Comparison of ENCODE assay signal across 9 cellular contexts in genomic region chr5:110054240-110054639, GRCh38.
DNase-seq lines count a peak whose midpoint lies in the region; ATAC-seq, FAIRE-seq and TF ChIP-seq lines count a peak whose summit lies in the region.
"Had no signal": no experiment of that assay in that cellular context is flagged by ENCODE, and none has a peak within 500 bp of the region (broad histone marks: within the 10 kb centered on the region; RNA-seq: fewer than 3 reads in every experiment).

No MANE protein-coding gene starts in this region.

- TF ChIP-seq POLR2A in endothelial cell of umbilical vein (IDR thresholded peaks at IDR 0.05; ENCODE audit: low read depth, low read length) (no peak), spleen (IDR thresholded peaks at IDR 0.05) (no peak)

- CTCF ChIA-PET in endothelial cell of umbilical vein (lab: Charles Lee): no interaction called here

- H3K27me3 ChIP-seq in endothelial cell of umbilical vein (ENCODE audit: control insufficient read depth in 2 of 2, insufficient read depth in 2 of 2, low read length in 2 of 2): no peaks in the 10 kb centered on the region
- H3K27me3 ChIP-seq in spleen (replicated peaks in 1 of 7): no peaks in the 10 kb centered on the region

- intact Hi-C loops in endothelial cell of umbilical vein (cut with micrococcal nuclease): no loop called here
- intact Hi-C loops in spleen (cut with DNase I; ENCODE audit: low total_unique reads): no loop called here

- WGBS in spleen, 5 donors: 20 to 39% (median 29%) methylated on average over 2 of the region's 2 CpGs

- no peak for TF ChIP-seq CTCF in endothelial cell of umbilical vein (IDR thresholded peaks at IDR 0.05; ENCODE audit: extremely low read depth in 1 of 2, insufficient read depth in 1 of 2, low read depth in 1 of 2, low read length in 2 of 2)
- peak in 6 of 11 experiments; percentile 10 to 40 (median 20) for TF ChIP-seq CTCF in spleen (IDR thresholded peaks at IDR 0.05 in 8 of 11, conservative IDR thresholded peaks at IDR 0.05 in 3 of 11)

- no peak overlapping the region for H3K9ac ChIP-seq in endothelial cell of umbilical vein (replicated peaks; ENCODE audit: extremely low read depth, insufficient read depth, low read length)

- BruUV-seq in endothelial cell of umbilical vein (replicated peaks; lab: Mats Ljungman, UMichigan): no TSS peak

- POLR2A ChIA-PET in endothelial cell of umbilical vein (lab: Charles Lee): no interaction called here

- H3K36me3 ChIP-seq in endothelial cell of umbilical vein (ENCODE audit: control insufficient read depth in 2 of 2, extremely low read depth in 1 of 2, insufficient read depth in 2 of 2, low read length in 2 of 2) (no peaks in the 10 kb centered on the region), spleen (no peaks in the 10 kb centered on the region)

- H3K4me2 ChIP-seq in endothelial cell of umbilical vein (ENCODE audit: insufficient read depth, low read length): no peak overlapping the region

- H3K9me3 ChIP-seq in endothelial cell of umbilical vein (replicated peaks; ENCODE audit: control insufficient read depth, insufficient read depth, low read length): no peaks in the 10 kb centered on the region
- H3K9me3 ChIP-seq in spleen: no peaks in the 10 kb centered on the region

- H2AFZ ChIP-seq in endothelial cell of umbilical vein (ENCODE audit: low read depth, low read length): no peak overlapping the region

- no peaks in the 10 kb centered on the region for H3K9me1 ChIP-seq in endothelial cell of umbilical vein (replicated peaks; ENCODE audit: control insufficient read depth, extremely low read depth, insufficient read depth, low read length)

- FAIRE-seq in endothelial cell of umbilical vein (lab: Jason Lieb, UNC): no peak
- FAIRE-seq: endometrium had no signal

- H3K27ac ChIP-seq in endothelial cell of umbilical vein (ENCODE audit: insufficient read depth, low read depth, low read length): no peak overlapping the region
- peak overlapping the region in 6 of 8 donors; percentile 7 to 37 (median 20) for H3K27ac ChIP-seq in spleen

- no peaks in the 10 kb centered on the region for H3K79me2 ChIP-seq in endothelial cell of umbilical vein (ENCODE audit: control insufficient read depth, insufficient read depth, low read length)

- ATAC-seq in GM18519 (IDR thresholded peaks at IDR 0.05; ENCODE audit: low FRiP score, unreplicated experiment): peak; percentile 94
- peak; percentile 82 for ATAC-seq in HG02943 (IDR thresholded peaks at IDR 0.05; ENCODE audit: low read depth, unreplicated experiment)

- H3K4me1 ChIP-seq in endothelial cell of umbilical vein (ENCODE audit: control insufficient read depth, extremely low read depth, insufficient read depth, low read length) (no peaks in the 10 kb centered on the region), spleen (peaks cover 0 to 21% (median 15%) of the 10 kb centered on the region in 6 donors)

- DNase-seq in NCI-H226 (peak; percentile 90), endothelial cell of umbilical vein (ENCODE audit: low read depth, low spot score) (peak; percentile 25), spleen (no peak), nucleus accumbens (lab: John Stamatoyannopoulos, UW) (no peak), GM19240 (ENCODE audit: insufficient read length, low spot score) (no peak)
- DNase-seq in activated CD4-positive, alpha-beta T cell treated with anti-CD3 and anti-CD28 coated beads, Interleukin-2, amount 50 U/mL, for 48 hours: peak; percentile 54 to 64

- H4K20me1 ChIP-seq in endothelial cell of umbilical vein (replicated peaks; ENCODE audit: control insufficient read depth, extremely low read depth, insufficient read depth, low read length): no peaks in the 10 kb centered on the region

- no peak overlapping the region for H3K4me3 ChIP-seq in endothelial cell of umbilical vein (replicated peaks in 1 of 3; ENCODE audit: insufficient read depth in 1 of 3, low read depth in 1 of 3, low read length in 3 of 3)
- no peak overlapping the region for H3K4me3 ChIP-seq in spleen

- dilution Hi-C loops in endothelial cell of umbilical vein (cut with MboI; ENCODE audit: extremely low pct_ligation_motif_present, low sequenced_read_pairs): no loop called here

TF ChIP-seq in endothelial cell of umbilical vein, 7 proteins besides CTCF, POLR2A, EP300 and RAD21:
- no peak for TF ChIP-seq POLR2AphosphoS5 (IDR thresholded peaks at IDR 0.05; ENCODE audit: insufficient read depth, low read depth, low read length)
- TF ChIP-seq MYC (IDR thresholded peaks at IDR 0.05; ENCODE audit: low read depth, low read length): no peak
- TF ChIP-seq MAX (IDR thresholded peaks at IDR 0.05; ENCODE audit: insufficient read depth, insufficient read length): no peak

Comparison
In these comparisons a context has a peak if more than half of its experiments do, and no peak if none do; other contexts are left out.
1. DNase-seq: peak in NCI-H226 (single experiment), activated CD4-positive, alpha-beta T cell treated with anti-CD3 and anti-CD28 coated beads, Interleukin-2, amount 50 U/mL, for 48 hours (2 of 2) and endothelial cell of umbilical vein (single experiment); none in spleen (single experiment), nucleus accumbens (0 of 56) and GM19240 (single experiment).
2. CTCF ChIP-seq: peak in spleen (6 of 11); none in endothelial cell of umbilical vein (0 of 2).